ENCODE assay signal across 2 cellular contexts in genomic region chr11:106971864-106972263, GRCh38.
TF ChIP-seq lines count a peak whose summit lies in the region.

No MANE protein-coding gene starts in this region.

TF ChIP-seq in HepG2, 621 proteins besides CTCF, POLR2A, EP300 and RAD21:
- TF ChIP-seq ZNF550 (CRISPR knock-in tag; IDR thresholded peaks at IDR 0.05; ENCODE audit: borderline replicate concordance) = no peak
- no peak for TF ChIP-seq REPIN1 (CRISPR knock-in tag; IDR thresholded peaks at IDR 0.05; ENCODE audit: borderline replicate concordance, low read depth)
- TF ChIP-seq MAFK (conservative IDR thresholded peaks at IDR 0.05 in 1 of 2, IDR thresholded peaks at IDR 0.05 in 1 of 2; ENCODE audit: low read length in 2 of 2) = peak; percentile 86 to 87
- TF ChIP-seq RBM39 (IDR thresholded peaks at IDR 0.05; ENCODE audit: low read depth, low read length, poor library complexity, severe bottlenecking) = no peak
- TF ChIP-seq KDM6A (CRISPR knock-in tag; IDR thresholded peaks at IDR 0.05; ENCODE audit: low read depth) = no peak
- peak; percentile 84 for TF ChIP-seq MAFF (IDR thresholded peaks at IDR 0.05; ENCODE audit: low read depth, low read length)
- TF ChIP-seq ELF1 (CRISPR knock-in tag; IDR thresholded peaks at IDR 0.05) = no peak
- TF ChIP-seq ZNF589 (CRISPR knock-in tag; conservative IDR thresholded peaks at IDR 0.05) = no peak
- TF ChIP-seq KMT2A (CRISPR knock-in tag; IDR thresholded peaks at IDR 0.05) = no peak

TF ChIP-seq in K562, 482 proteins besides CTCF, POLR2A, EP300 and RAD21:
- TF ChIP-seq ZBTB17 (CRISPR knock-in tag; IDR thresholded peaks at IDR 0.05) (no peak), MAFF (IDR thresholded peaks at IDR 0.05; ENCODE audit: low read length) (0 out of 2 replicates have a peak, but pooled peaks have one; percentile 35), ZNF316 (IDR thresholded peaks at IDR 0.05) (peak; percentile 54), BRCA1 (IDR thresholded peaks at IDR 0.05) (no peak), BRCA1 (CRISPR knock-in tag; IDR thresholded peaks at IDR 0.05) (no peak)
